8 cellular contexts compared by ENCODE assay signal in genomic region chr11:62786318-62787004, GRCh38. TPM values are rescaled to one million over a fixed set of nuclear protein-coding genes. Genes with fewer than 3 reads are reported as not detected.
A peak's percentile ranks its signal among the peaks of the same experiment; 100 is the strongest.
DNase-seq lines count a peak whose midpoint lies in the region; ATAC-seq, FAIRE-seq and TF ChIP-seq lines count a peak whose summit lies in the region.

No MANE protein-coding gene starts in this region.

- H3K27me3 Mint-ChIP-seq in activated T-helper 17 cell treated with anti-CD3 and anti-CD28 coated beads, Interleukin-2, amount 50 U/mL, for 72 hours, result no peaks in the 10 kb centered on the region
- no peaks in the 10 kb centered on the region for H3K27me3 Mint-ChIP-seq in naive thymus-derived CD4-positive, alpha-beta T cell
- H3K27me3 Mint-ChIP-seq in stimulated activated memory B cell treated with anti-CD40 and anti-IgM and Interleukin-4, amounts not matched to agents 10 μg/mL and 1 μg/mL and 100 μg/mL, for 72 hours, result no peaks in the 10 kb centered on the region

- no peak for FAIRE-seq in RCC 7860 (lab: Jason Lieb, UNC)

- no peaks in the 10 kb centered on the region for H3K27me3 ChIP-seq in KMS-11 (ENCODE audit: insufficient read depth, low read depth)
- H3K27me3 ChIP-seq in naive thymus-derived CD4-positive, alpha-beta T cell (ENCODE audit: control insufficient read depth in 2 of 2, insufficient read depth in 2 of 2, low read length in 2 of 2), result no peaks in the 10 kb centered on the region

- H3K27ac ChIP-seq in KMS-11, result peak overlapping the region; percentile 77
- peak overlapping the region; percentile 93 for H3K27ac ChIP-seq in naive thymus-derived CD4-positive, alpha-beta T cell (ENCODE audit: low read depth, low read length)

- peaks cover 32% of the 10 kb centered on the region for H3K4me1 ChIP-seq in KMS-11 (ENCODE audit: low read depth, poor library complexity, severe bottlenecking)
- peaks cover 30 to 35% of the 10 kb centered on the region in 2 donors for H3K4me1 ChIP-seq in naive thymus-derived CD4-positive, alpha-beta T cell (ENCODE audit: control insufficient read depth in 2 of 2, insufficient read depth in 2 of 2, low read length in 2 of 2)

- peak; percentile 72 for ATAC-seq in GM21723 (IDR thresholded peaks at IDR 0.05; ENCODE audit: unreplicated experiment)
- ATAC-seq in activated T-helper 17 cell treated with anti-CD3 and anti-CD28 coated beads, Interleukin-2, amount 50 U/mL, for 72 hours (replicated peaks), result peak; percentile 81
- ATAC-seq in naive thymus-derived CD4-positive, alpha-beta T cell, result peak; percentile 80
- ATAC-seq in stimulated activated memory B cell treated with anti-CD40 and anti-IgM and Interleukin-4, amounts not matched to agents 10 μg/mL and 1 μg/mL and 100 μg/mL, for 72 hours, result peak; percentile 91

- H2AFZ ChIP-seq in KMS-11 (ENCODE audit: low read depth), result peak overlapping the region; percentile 55

- H3K36me3 Mint-ChIP-seq in activated T-helper 17 cell treated with anti-CD3 and anti-CD28 coated beads, Interleukin-2, amount 50 U/mL, for 72 hours (ENCODE audit: low read depth), result peaks cover 62% of the 10 kb centered on the region
- peaks cover 0 to 20% (median 4%) of the 10 kb centered on the region in 5 donors for H3K36me3 Mint-ChIP-seq in naive thymus-derived CD4-positive, alpha-beta T cell
- peaks cover 31% of the 10 kb centered on the region for H3K36me3 Mint-ChIP-seq in stimulated activated memory B cell treated with anti-CD40 and anti-IgM and Interleukin-4, amounts not matched to agents 10 μg/mL and 1 μg/mL and 100 μg/mL, for 72 hours

- H3K4me3 ChIP-seq in KMS-11 (IDR thresholded peaks at IDR 0.05; ENCODE audit: insufficient read depth, low read depth, low read length), result no peak overlapping the region
- H3K4me3 ChIP-seq in naive thymus-derived CD4-positive, alpha-beta T cell (ENCODE audit: low read length), result peak overlapping the region; percentile 82

- H3K36me3 ChIP-seq in KMS-11 (ENCODE audit: insufficient read depth), result no peaks in the 10 kb centered on the region
- H3K36me3 ChIP-seq in naive thymus-derived CD4-positive, alpha-beta T cell (ENCODE audit: control insufficient read depth in 2 of 3, insufficient read depth in 3 of 3, low read length in 3 of 3), result peaks cover 0 to 50% (median 6%) of the 10 kb centered on the region in 3 experiments

- CTCF ChIA-PET in naive thymus-derived CD4-positive, alpha-beta T cell (lab: Charles Lee), result interaction anchor here (0.6 to 3.4 kb wide), 26 partner anchors 9 to 392 kb away, joined by 3 to 34 read pairs (median 5); partner anchors contain the start of genes HNRNPUL2, INTS5, POLR2G and SLC3A2

- H3K9me3 ChIP-seq in naive thymus-derived CD4-positive, alpha-beta T cell (ENCODE audit: control insufficient read depth in 2 of 3, low read length in 3 of 3), result no peaks in the 10 kb centered on the region

- peaks cover 44% of the 10 kb centered on the region for H3K79me2 ChIP-seq in KMS-11 (ENCODE audit: insufficient read depth, low read depth)

- no peaks in the 10 kb centered on the region for H4K20me1 ChIP-seq in KMS-11 (ENCODE audit: insufficient read depth)

- H3K9me3 Mint-ChIP-seq in activated T-helper 17 cell treated with anti-CD3 and anti-CD28 coated beads, Interleukin-2, amount 50 U/mL, for 72 hours, result no peaks in the 10 kb centered on the region
- no peaks in the 10 kb centered on the region for H3K9me3 Mint-ChIP-seq in naive thymus-derived CD4-positive, alpha-beta T cell
- H3K9me3 Mint-ChIP-seq in stimulated activated memory B cell treated with anti-CD40 and anti-IgM and Interleukin-4, amounts not matched to agents 10 μg/mL and 1 μg/mL and 100 μg/mL, for 72 hours, result no peaks in the 10 kb centered on the region

- peak; percentile 88 for TF ChIP-seq CTCF in KMS-11 (conservative IDR thresholded peaks at IDR 0.05; ENCODE audit: low read depth, low read length)

- peak overlapping the region; percentile 86 for H3K4me3 Mint-ChIP-seq in activated T-helper 17 cell treated with anti-CD3 and anti-CD28 coated beads, Interleukin-2, amount 50 U/mL, for 72 hours
- peak overlapping the region; percentile 85 to 96 (median 90) for H3K4me3 Mint-ChIP-seq in naive thymus-derived CD4-positive, alpha-beta T cell
- H3K4me3 Mint-ChIP-seq in stimulated activated memory B cell treated with anti-CD40 and anti-IgM and Interleukin-4, amounts not matched to agents 10 μg/mL and 1 μg/mL and 100 μg/mL, for 72 hours, result peak overlapping the region; percentile 87

- peak overlapping the region; percentile 73 for H3K9ac ChIP-seq in KMS-11

- intact Hi-C loops in naive thymus-derived CD4-positive, alpha-beta T cell (cut with micrococcal nuclease), result loop anchor here (1.0 to 5.0 kb wide), 16 partner anchors 15 to 236 kb away; partner anchors contain the start of genes NXF1 (in 2 of the 2), POLR2G (in 2 of the 2), STX5 (in 2 of the 2) and TAF6L (in 2 of the 2)

- peaks cover 21% of the 10 kb centered on the region for H3K4me1 Mint-ChIP-seq in activated T-helper 17 cell treated with anti-CD3 and anti-CD28 coated beads, Interleukin-2, amount 50 U/mL, for 72 hours
- peaks cover 19 to 53% (median 38%) of the 10 kb centered on the region in 7 donors for H3K4me1 Mint-ChIP-seq in naive thymus-derived CD4-positive, alpha-beta T cell
- H3K4me1 Mint-ChIP-seq in stimulated activated memory B cell treated with anti-CD40 and anti-IgM and Interleukin-4, amounts not matched to agents 10 μg/mL and 1 μg/mL and 100 μg/mL, for 72 hours, result peaks cover 36% of the 10 kb centered on the region

- POLR2A ChIA-PET in naive thymus-derived CD4-positive, alpha-beta T cell (lab: Charles Lee), result interaction anchor here (0.7 to 14.1 kb wide), 29 partner anchors 8 to 195 kb away, joined by 3 to 224 read pairs (median 9); partner anchors contain the start of genes C11orf98, CSKMT, HNRNPUL2 and INTS5

- DNase-seq in DMS53 treated with DMSO at 0.1 percent for 48 hours (lab: John Stamatoyannopoulos, UW; ENCODE audit: unreplicated experiment) (peak; percentile 75), RCC 7860 (ENCODE audit: low spot score) (peak; percentile 66), fibroblast of gingiva (ENCODE audit: low read depth) (peak; percentile 78)
- DNase-seq in naive thymus-derived CD4-positive, alpha-beta T cell, result peak; percentile 76 to 90 (median 81)

- peak overlapping the region; percentile 94 for H3K4me2 ChIP-seq in KMS-11

- peak overlapping the region; percentile 86 for H3K27ac Mint-ChIP-seq in activated T-helper 17 cell treated with anti-CD3 and anti-CD28 coated beads, Interleukin-2, amount 50 U/mL, for 72 hours
- peak overlapping the region; percentile 88 to 99 (median 95) for H3K27ac Mint-ChIP-seq in naive thymus-derived CD4-positive, alpha-beta T cell
- peak overlapping the region; percentile 96 for H3K27ac Mint-ChIP-seq in stimulated activated memory B cell treated with anti-CD40 and anti-IgM and Interleukin-4, amounts not matched to agents 10 μg/mL and 1 μg/mL and 100 μg/mL, for 72 hours

RNA-seq across cellular contexts. Expression of gene TMEM179B, which starts 0.7 kb away (rescaled TPM):
- 10 to 100 TPM; 18.6 to 20.9 TPM for total RNA-seq in activated T-helper 17 cell treated with anti-CD3 and anti-CD28 coated beads, Interleukin-2, amount 50 U/mL, for 72 hours
- 10 to 100 TPM; 23.2 to 72.3 (median 50.9) TPM for total RNA-seq in naive thymus-derived CD4-positive, alpha-beta T cell
- 100 to 1,000 TPM; 103 to 113 TPM for polyA plus RNA-seq in naive thymus-derived CD4-positive, alpha-beta T cell

RNA-seq across cellular contexts. Expression of gene TMEM223, which starts 5.3 kb away (rescaled TPM):
- total RNA-seq in activated T-helper 17 cell treated with anti-CD3 and anti-CD28 coated beads, Interleukin-2, amount 50 U/mL, for 72 hours, result 10 to 100 TPM in 1 of 2 donors, 1 to 10 TPM in 1; 6.2 to 16.2 TPM
- total RNA-seq in naive thymus-derived CD4-positive, alpha-beta T cell, result 10 to 100 TPM in 3 of 5 experiments, 1 to 10 TPM in 2; 6.3 to 24.5 (median 21.0) TPM
- 10 to 100 TPM; 58.5 to 60.4 TPM for polyA plus RNA-seq in naive thymus-derived CD4-positive, alpha-beta T cell

RNA-seq across cellular contexts. Expression of gene TAF6L, which starts 15.3 kb away (rescaled TPM):
- total RNA-seq in activated T-helper 17 cell treated with anti-CD3 and anti-CD28 coated beads, Interleukin-2, amount 50 U/mL, for 72 hours, result 10 to 100 TPM; 14.1 to 27.5 TPM
- total RNA-seq in naive thymus-derived CD4-positive, alpha-beta T cell, result 10 to 100 TPM; 13.1 to 34.9 (median 24.1) TPM
- polyA plus RNA-seq in naive thymus-derived CD4-positive, alpha-beta T cell, result 10 to 100 TPM in 1 of 2 donors, 1 to 10 TPM in 1; 8.4 to 13.9 TPM

RNA-seq across cellular contexts. Expression of gene NXF1, which starts 18.8 kb away (rescaled TPM):
- total RNA-seq in activated T-helper 17 cell treated with anti-CD3 and anti-CD28 coated beads, Interleukin-2, amount 50 U/mL, for 72 hours, result 100 to 1,000 TPM in 1 of 2 donors, 10 to 100 TPM in 1; 85.8 to 115 TPM
- 100 to 1,000 TPM in 4 of 5 experiments, 10 to 100 TPM in 1; 92.1 to 421 (median 195) TPM for total RNA-seq in naive thymus-derived CD4-positive, alpha-beta T cell
- polyA plus RNA-seq in naive thymus-derived CD4-positive, alpha-beta T cell, result 100 to 1,000 TPM in 1 of 2 donors, 10 to 100 TPM in 1; 66.9 to 106 TPM

RNA-seq across cellular contexts. Expression of gene POLR2G, which starts 25.1 kb away (rescaled TPM):
- total RNA-seq in activated T-helper 17 cell treated with anti-CD3 and anti-CD28 coated beads, Interleukin-2, amount 50 U/mL, for 72 hours, result 100 to 1,000 TPM in 1 of 2 donors, 10 to 100 TPM in 1; 92.0 to 114 TPM
- 100 to 1,000 TPM in 1 of 5 experiments, 10 to 100 TPM in 4; 62.7 to 109 (median 77.8) TPM for total RNA-seq in naive thymus-derived CD4-positive, alpha-beta T cell
- 100 to 1,000 TPM; 225 to 245 TPM for polyA plus RNA-seq in naive thymus-derived CD4-positive, alpha-beta T cell
